26 cellular contexts compared by ENCODE assay signal in genomic region chr9:100590481-100590880, GRCh38. TPM values are rescaled to one million over a fixed set of nuclear protein-coding genes. Genes with fewer than 3 reads are reported as not detected.
DNase-seq lines count a peak whose midpoint lies in the region; ATAC-seq and FAIRE-seq lines count a peak whose summit lies in the region.
"Had no signal": no experiment of that assay in that cellular context is flagged by ENCODE, and none has a peak within 500 bp of the region (broad histone marks: within the 10 kb centered on the region; RNA-seq: fewer than 3 reads in every experiment).

No MANE protein-coding gene starts in this region.

- H3K27ac ChIP-seq in caudate nucleus (ENCODE audit: low read depth, low read length) (peak overlapping the region; percentile 55), mesenchymal stem cell (ENCODE audit: low read length, poor library complexity, severe bottlenecking) (no peak overlapping the region)
- H3K27ac ChIP-seq: A549, HL-60, spleen, thyroid gland had no signal

- no peaks in the 10 kb centered on the region for H3K36me3 Mint-ChIP-seq in effector memory CD8-positive, alpha-beta T cell (ENCODE audit: insufficient read depth)
- H3K36me3 Mint-ChIP-seq: activated naive CD4-positive, alpha-beta T cell treated with anti-CD3 and anti-CD28 coated beads, Interleukin-2, amount 50 U/mL, for 24 hours; natural killer cell had no signal

- no peak for FAIRE-seq in HTR-8/SVneo (lab: Jason Lieb, UNC)
- FAIRE-seq: A549, GM18507, K562 had no signal

- H3K4me3 ChIP-seq in MG63 (no peak overlapping the region), mesenchymal stem cell (ENCODE audit: insufficient read depth in 1 of 2, low read depth in 1 of 2, low read length in 2 of 2) (no peak overlapping the region)
- H3K4me3 ChIP-seq: A549, K562, spleen, thyroid gland had no signal

- H3K4me3 Mint-ChIP-seq in effector memory CD8-positive, alpha-beta T cell: no peak overlapping the region
- H3K4me3 Mint-ChIP-seq: activated B cell treated with CpG ODN at 0.5 μM for 24 hours; activated CD8-positive, alpha-beta T cell treated with anti-CD3 and anti-CD28 coated beads for 36 hours; activated naive CD4-positive, alpha-beta T cell treated with anti-CD3 and anti-CD28 coated beads, Interleukin-2, amount 50 U/mL, for 24 hours; CD4-positive, alpha-beta T cell; natural killer cell; T-helper 1 cell treated with Interleukin-12 subunit alpha and Interleukin-12 subunit beta and Interleukin-4 antibody, amounts not matched to agents 30 μg/mL and 1 μg/mL, for 36 hours had no signal

- H3K27me3 Mint-ChIP-seq in effector memory CD8-positive, alpha-beta T cell: no peaks in the 10 kb centered on the region
- H3K27me3 Mint-ChIP-seq: activated B cell treated with CpG ODN at 0.5 μM for 24 hours; activated CD8-positive, alpha-beta T cell treated with anti-CD3 and anti-CD28 coated beads for 36 hours; activated naive CD4-positive, alpha-beta T cell treated with anti-CD3 and anti-CD28 coated beads, Interleukin-2, amount 50 U/mL, for 24 hours; CD4-positive, alpha-beta T cell had no signal

- H2BK5ac ChIP-seq in mesenchymal stem cell (ENCODE audit: low read depth, low read length, poor library complexity, severe bottlenecking): no peak overlapping the region

- H2AK5ac ChIP-seq in mesenchymal stem cell (ENCODE audit: low read length, severe bottlenecking): no peak overlapping the region

- H2AFZ ChIP-seq in mesenchymal stem cell (ENCODE audit: low read depth, low read length): no peak overlapping the region

- H2BK15ac ChIP-seq in mesenchymal stem cell (ENCODE audit: low read depth, poor library complexity, severe bottlenecking): no peak overlapping the region

- H4K8ac ChIP-seq in mesenchymal stem cell (ENCODE audit: low read length): no peak overlapping the region

- 44% methylated on average over 2 of the region's 2 CpGs for WGBS in mesenchymal stem cell

- H3K4me1 ChIP-seq in mesenchymal stem cell (ENCODE audit: control insufficient read depth, insufficient read depth, low read depth, low read length): no peaks in the 10 kb centered on the region

- H3K18ac ChIP-seq in mesenchymal stem cell (ENCODE audit: low read depth in 1 of 2, low read length in 2 of 2): no peak overlapping the region

- H3K4me1 Mint-ChIP-seq in effector memory CD8-positive, alpha-beta T cell (ENCODE audit: low read depth in 2 of 2): no peaks in the 10 kb centered on the region
- H3K4me1 Mint-ChIP-seq: activated B cell treated with CpG ODN at 0.5 μM for 24 hours; activated naive CD4-positive, alpha-beta T cell treated with anti-CD3 and anti-CD28 coated beads, Interleukin-2, amount 50 U/mL, for 24 hours; natural killer cell had no signal

- no peaks in the 10 kb centered on the region for H3K27me3 ChIP-seq in MG63
- no peaks in the 10 kb centered on the region for H3K27me3 ChIP-seq in mesenchymal stem cell (ENCODE audit: control insufficient read depth in 1 of 2, insufficient read depth in 1 of 2, low read length in 2 of 2)
- H3K27me3 ChIP-seq: spleen, thyroid gland had no signal

- H3K4me2 ChIP-seq in mesenchymal stem cell (ENCODE audit: low read length, poor library complexity, severe bottlenecking): no peak overlapping the region
- H3K4me2 ChIP-seq: A549 had no signal

- H2BK12ac ChIP-seq in mesenchymal stem cell (ENCODE audit: low read length in 2 of 2): no peak overlapping the region

- H3K9me3 Mint-ChIP-seq in effector memory CD8-positive, alpha-beta T cell: no peaks in the 10 kb centered on the region
- H3K9me3 Mint-ChIP-seq: activated B cell treated with CpG ODN at 0.5 μM for 24 hours; activated CD8-positive, alpha-beta T cell treated with anti-CD3 and anti-CD28 coated beads for 36 hours; activated naive CD4-positive, alpha-beta T cell treated with anti-CD3 and anti-CD28 coated beads, Interleukin-2, amount 50 U/mL, for 24 hours; CD4-positive, alpha-beta T cell; natural killer cell; T-helper 1 cell treated with Interleukin-12 subunit alpha and Interleukin-12 subunit beta and Interleukin-4 antibody, amounts not matched to agents 30 μg/mL and 1 μg/mL, for 36 hours had no signal

- H3K9ac ChIP-seq in mesenchymal stem cell (ENCODE audit: low read length): no peak overlapping the region

- no peak overlapping the region for H3K23ac ChIP-seq in mesenchymal stem cell (ENCODE audit: low read length in 2 of 2)

- H3K4ac ChIP-seq in mesenchymal stem cell (ENCODE audit: low read depth in 1 of 2, low read length in 2 of 2): no peak overlapping the region

- no peak overlapping the region for H3K14ac ChIP-seq in mesenchymal stem cell (ENCODE audit: low read length in 2 of 2)

- H3K9me3 ChIP-seq in MG63 (no peaks in the 10 kb centered on the region), mesenchymal stem cell (ENCODE audit: control insufficient read depth, low read length) (no peaks in the 10 kb centered on the region)
- H3K9me3 ChIP-seq: A549, spleen, thyroid gland had no signal

- no peak overlapping the region for H4K91ac ChIP-seq in mesenchymal stem cell (ENCODE audit: low read length)

- DNase-seq in AG08396 (ENCODE audit: low spot score): peak; percentile 49
- DNase-seq in MG63: peak; percentile 20
- no peak for DNase-seq in caudate nucleus (lab: John Stamatoyannopoulos, UW)
- peak; percentile 59 for DNase-seq in mesenchymal stem cell
- DNase-seq in HTR-8/SVneo (ENCODE audit: insufficient read length, low spot score): no peak
- DNase-seq in effector memory CD8-positive, alpha-beta T cell: no peak
- DNase-seq in NAMALWA (ENCODE audit: low spot score): no peak
- DNase-seq: activated B cell treated with CpG ODN at 0.5 μM for 24 hours; activated CD8-positive, alpha-beta T cell treated with anti-CD3 and anti-CD28 coated beads for 36 hours; activated T-cell treated with anti-CD3 and anti-CD28 coated beads, Interleukin-2, amount 50 U/mL, for 48 hours; CD4-positive, alpha-beta T cell; mesendoderm; natural killer cell; NCI-H1092 treated with DMSO at 0.1 percent for 48 hours; NCI-H524; SHP77 treated with DMSO at 0.1 percent for 48 hours; spleen; thyroid gland had no signal

- H2BK120ac ChIP-seq in mesenchymal stem cell (ENCODE audit: low read depth, low read length): no peak overlapping the region

- ATAC-seq in effector memory CD8-positive, alpha-beta T cell (replicated peaks): no peak
- ATAC-seq in GM18873 (IDR thresholded peaks at IDR 0.05; ENCODE audit: low FRiP score, unreplicated experiment): no peak
- ATAC-seq: activated CD8-positive, alpha-beta T cell treated with anti-CD3 and anti-CD28 coated beads for 36 hours; HCT116; K562; natural killer cell had no signal

- no peaks in the 10 kb centered on the region for H3K79me1 ChIP-seq in mesenchymal stem cell (replicated peaks; ENCODE audit: low read length, poor library complexity, severe bottlenecking)

- H3K27ac Mint-ChIP-seq in effector memory CD8-positive, alpha-beta T cell: no peak overlapping the region
- H3K27ac Mint-ChIP-seq: activated B cell treated with CpG ODN at 0.5 μM for 24 hours; activated CD8-positive, alpha-beta T cell treated with anti-CD3 and anti-CD28 coated beads for 36 hours; activated naive CD4-positive, alpha-beta T cell treated with anti-CD3 and anti-CD28 coated beads, Interleukin-2, amount 50 U/mL, for 24 hours; CD4-positive, alpha-beta T cell; natural killer cell; T-helper 1 cell treated with Interleukin-12 subunit alpha and Interleukin-12 subunit beta and Interleukin-4 antibody, amounts not matched to agents 30 μg/mL and 1 μg/mL, for 36 hours had no signal

- H3K36me3 ChIP-seq in MG63: 0 out of 2 replicates have a peak, but pooled peaks cover 3% of the 10 kb centered on the region
- H3K36me3 ChIP-seq in mesenchymal stem cell (ENCODE audit: control insufficient read depth in 1 of 2, insufficient read depth in 2 of 2, low read depth in 1 of 2, low read length in 2 of 2): peaks cover 3 to 15% of the 10 kb centered on the region in 2 experiments
- H3K36me3 ChIP-seq: spleen, thyroid gland had no signal

RNA-seq across cellular contexts. Expression of gene CAVIN4, which starts 12.6 kb away (rescaled TPM):
- total RNA-seq in MG63 (2014; rRNA removed; shearing (Covaris generic); ENCODE audit: low replicate concordance): 0.69 and 0.82 TPM in 2 replicates
- 0.39 TPM for polyA plus RNA-seq in mesenchymal stem cell (2013, experiment 1 of 2)
- polyA plus RNA-seq in mesenchymal stem cell (2013, experiment 2 of 2): 0.32 TPM

Comparison
In these comparisons a context has a peak if more than half of its experiments do, and no peak if none do; other contexts are left out.
1. DNase-seq: peak in AG08396 (single experiment), MG63 (single experiment) and mesenchymal stem cell (single experiment); none in caudate nucleus (0 of 61), HTR-8/SVneo (single experiment), effector memory CD8-positive, alpha-beta T cell (0 of 3) and NAMALWA (single experiment).